In the genomic region with DNA sequence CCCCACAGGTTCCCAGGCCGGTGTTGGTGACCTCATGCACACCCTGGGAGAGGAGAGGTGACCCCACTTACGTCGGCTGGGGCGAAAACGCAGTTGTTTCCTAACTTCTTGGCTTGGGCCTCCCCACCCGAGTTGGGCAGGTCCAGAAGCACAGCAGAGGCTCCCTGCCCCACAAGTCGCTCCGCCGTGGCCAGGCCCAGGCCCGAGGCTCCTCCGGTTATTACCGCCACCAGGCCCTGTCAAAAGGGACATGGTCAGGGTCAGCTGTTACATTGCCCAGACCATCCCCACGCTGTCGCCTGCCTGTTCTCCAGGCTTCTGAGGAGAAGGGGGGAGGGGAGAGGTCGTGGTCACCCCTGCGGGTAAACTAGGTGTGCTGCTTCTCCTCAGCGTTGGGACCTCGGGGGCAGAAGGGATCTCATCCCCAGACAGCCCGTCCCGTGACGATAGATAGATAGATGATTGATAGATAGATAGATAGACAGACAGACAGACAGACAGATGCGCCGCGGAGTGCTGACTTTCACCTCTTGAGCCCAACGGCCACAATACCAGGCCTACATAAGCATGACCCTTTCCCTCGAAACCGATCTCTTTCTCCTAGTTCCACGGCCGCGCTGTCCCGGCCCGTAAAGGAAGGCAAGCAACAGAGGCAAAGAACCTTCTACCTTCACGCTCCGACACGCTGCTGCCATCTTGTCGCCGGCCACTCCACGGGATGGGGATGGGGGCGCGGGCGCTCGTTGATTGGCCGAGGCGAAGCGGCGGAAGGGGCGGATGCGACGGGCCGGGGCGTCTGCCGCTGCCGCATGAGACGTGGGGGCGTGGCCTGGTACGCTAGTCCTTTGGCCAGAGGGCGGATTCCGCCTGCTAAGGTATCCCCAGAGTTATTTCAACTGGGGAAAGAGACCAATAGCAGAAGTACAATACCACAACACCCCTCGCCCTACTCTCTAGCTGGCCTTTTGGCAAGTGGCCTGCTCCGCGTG, we compare ENCODE assay signal across 1 cellular context.
TF ChIP-seq lines count a peak whose summit lies in the region.

HSD17B10 (minus strand) TSS at position 720 of the 989 bp plus-strand sequence; CDS start at position 695, 25 bp downstream.

TF ChIP-seq in K562, 482 proteins besides CTCF, POLR2A, EP300 and RAD21 (continued from another document and continues in another):
- TF ChIP-seq CREB3L1 (IDR thresholded peaks at IDR 0.05; ENCODE audit: borderline replicate concordance, low read depth) (no peak; the same call in 1 of the 2 replicates), GABPA (tag; conservative IDR thresholded peaks at IDR 0.05; ENCODE audit: low read depth) (peak; percentile 71), RBM22 (IDR thresholded peaks at IDR 0.05; ENCODE audit: low read depth, low read length, poor library complexity, severe bottlenecking) (no peak), ZNF311 (CRISPR knock-in tag; IDR thresholded peaks at IDR 0.05) (no peak), GTF2F1 (IDR thresholded peaks at IDR 0.05; ENCODE audit: low read depth, low read length) (no peak), SP1 (CRISPR knock-in tag; IDR thresholded peaks at IDR 0.05) (no peak), GATA2 (CRISPR knock-in tag; IDR thresholded peaks at IDR 0.05) (no peak), MYBL2 (IDR thresholded peaks at IDR 0.05; ENCODE audit: low read depth) (no peak), MYBL2 (CRISPR knock-in tag; IDR thresholded peaks at IDR 0.05; ENCODE audit: borderline replicate concordance) (no peak), PHF20 (IDR thresholded peaks at IDR 0.05; ENCODE audit: partially characterized antibody) (peak; percentile 65), ETV6 (IDR thresholded peaks at IDR 0.05; ENCODE audit: borderline replicate concordance in 1 of 2, low read depth in 2 of 2, low read length in 1 of 2) (no peak), ETV6 (CRISPR knock-in tag; IDR thresholded peaks at IDR 0.05; ENCODE audit: borderline replicate concordance) (no peak), ZNF75A (CRISPR knock-in tag; IDR thresholded peaks at IDR 0.05) (no peak), SLC30A9 (CRISPR knock-in tag; IDR thresholded peaks at IDR 0.05) (no peak), HNRNPK (IDR thresholded peaks at IDR 0.05; ENCODE audit: low read depth, low read length, poor library complexity, severe bottlenecking) (no peak), HMGXB4 (CRISPR knock-in tag; IDR thresholded peaks at IDR 0.05) (no peak), HDAC8 (tag; IDR thresholded peaks at IDR 0.05) (no peak), CREBBP (IDR thresholded peaks at IDR 0.05; ENCODE audit: low read depth, low read length) (no peak), CREM (IDR thresholded peaks at IDR 0.05; ENCODE audit: low read depth) (peak; percentile 53), KAT7 (CRISPR knock-in tag; IDR thresholded peaks at IDR 0.05; ENCODE audit: borderline replicate concordance) (no peak), HDAC6 (IDR thresholded peaks at IDR 0.05; ENCODE audit: low read depth, low read length) (no peak), GABPB1 (CRISPR knock-in tag; IDR thresholded peaks at IDR 0.05) (no peak; the same call in 1 of the 2 replicates), CTBP1 (IDR thresholded peaks at IDR 0.05; ENCODE audit: borderline replicate concordance) (peak; percentile 92), TEAD1 (CRISPR knock-in tag; IDR thresholded peaks at IDR 0.05) (no peak), FOXO4 (CRISPR knock-in tag; IDR thresholded peaks at IDR 0.05) (no peak), CEBPB (tag; IDR thresholded peaks at IDR 0.05) (no peak), ETS2 (tag; IDR thresholded peaks at IDR 0.05; ENCODE audit: borderline replicate concordance, poor library complexity, severe bottlenecking) (no peak), ZNF431 (CRISPR knock-in tag; IDR thresholded peaks at IDR 0.05) (no peak), FOS (IDR thresholded peaks at IDR 0.05; ENCODE audit: extremely low read depth, insufficient read length) (no peak), IFI16 (CRISPR knock-in tag; IDR thresholded peaks at IDR 0.05) (no peak), ZNF583 (CRISPR knock-in tag; IDR thresholded peaks at IDR 0.05) (no peak), EZH2 (IDR thresholded peaks at IDR 0.05; ENCODE audit: borderline replicate concordance, low read depth, low read length) (no peak)
- TF ChIP-seq, protein P1, sequence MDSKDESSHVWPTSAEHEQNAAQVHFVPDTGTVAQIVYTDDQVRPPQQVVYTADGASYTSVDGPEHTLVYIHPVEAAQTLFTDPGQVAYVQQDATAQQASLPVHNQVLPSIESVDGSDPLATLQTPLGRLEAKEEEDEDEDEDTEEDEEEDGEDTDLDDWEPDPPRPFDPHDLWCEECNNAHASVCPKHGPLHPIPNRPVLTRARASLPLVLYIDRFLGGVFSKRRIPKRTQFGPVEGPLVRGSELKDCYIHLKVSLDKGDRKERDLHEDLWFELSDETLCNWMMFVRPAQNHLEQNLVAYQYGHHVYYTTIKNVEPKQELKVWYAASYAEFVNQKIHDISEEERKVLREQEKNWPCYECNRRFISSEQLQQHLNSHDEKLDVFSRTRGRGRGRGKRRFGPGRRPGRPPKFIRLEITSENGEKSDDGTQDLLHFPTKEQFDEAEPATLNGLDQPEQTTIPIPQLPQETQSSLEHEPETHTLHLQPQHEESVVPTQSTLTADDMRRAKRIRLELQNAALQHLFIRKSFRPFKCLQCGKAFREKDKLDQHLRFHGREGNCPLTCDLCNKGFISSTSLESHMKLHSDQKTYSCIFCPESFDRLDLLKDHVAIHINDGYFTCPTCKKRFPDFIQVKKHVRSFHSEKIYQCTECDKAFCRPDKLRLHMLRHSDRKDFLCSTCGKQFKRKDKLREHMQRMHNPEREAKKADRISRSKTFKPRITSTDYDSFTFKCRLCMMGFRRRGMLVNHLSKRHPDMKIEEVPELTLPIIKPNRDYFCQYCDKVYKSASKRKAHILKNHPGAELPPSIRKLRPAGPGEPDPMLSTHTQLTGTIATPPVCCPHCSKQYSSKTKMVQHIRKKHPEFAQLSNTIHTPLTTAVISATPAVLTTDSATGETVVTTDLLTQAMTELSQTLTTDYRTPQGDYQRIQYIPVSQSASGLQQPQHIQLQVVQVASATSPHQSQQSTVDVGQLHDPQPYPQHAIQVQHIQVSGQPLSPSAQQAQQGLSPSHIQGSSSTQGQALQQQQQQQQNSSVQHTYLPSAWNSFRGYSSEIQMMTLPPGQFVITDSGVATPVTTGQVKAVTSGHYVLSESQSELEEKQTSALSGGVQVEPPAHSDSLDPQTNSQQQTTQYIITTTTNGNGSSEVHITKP (IDR thresholded peaks at IDR 0.05; ENCODE audit: partially characterized antibody), result no peak
- TF ChIP-seq, protein P2, sequence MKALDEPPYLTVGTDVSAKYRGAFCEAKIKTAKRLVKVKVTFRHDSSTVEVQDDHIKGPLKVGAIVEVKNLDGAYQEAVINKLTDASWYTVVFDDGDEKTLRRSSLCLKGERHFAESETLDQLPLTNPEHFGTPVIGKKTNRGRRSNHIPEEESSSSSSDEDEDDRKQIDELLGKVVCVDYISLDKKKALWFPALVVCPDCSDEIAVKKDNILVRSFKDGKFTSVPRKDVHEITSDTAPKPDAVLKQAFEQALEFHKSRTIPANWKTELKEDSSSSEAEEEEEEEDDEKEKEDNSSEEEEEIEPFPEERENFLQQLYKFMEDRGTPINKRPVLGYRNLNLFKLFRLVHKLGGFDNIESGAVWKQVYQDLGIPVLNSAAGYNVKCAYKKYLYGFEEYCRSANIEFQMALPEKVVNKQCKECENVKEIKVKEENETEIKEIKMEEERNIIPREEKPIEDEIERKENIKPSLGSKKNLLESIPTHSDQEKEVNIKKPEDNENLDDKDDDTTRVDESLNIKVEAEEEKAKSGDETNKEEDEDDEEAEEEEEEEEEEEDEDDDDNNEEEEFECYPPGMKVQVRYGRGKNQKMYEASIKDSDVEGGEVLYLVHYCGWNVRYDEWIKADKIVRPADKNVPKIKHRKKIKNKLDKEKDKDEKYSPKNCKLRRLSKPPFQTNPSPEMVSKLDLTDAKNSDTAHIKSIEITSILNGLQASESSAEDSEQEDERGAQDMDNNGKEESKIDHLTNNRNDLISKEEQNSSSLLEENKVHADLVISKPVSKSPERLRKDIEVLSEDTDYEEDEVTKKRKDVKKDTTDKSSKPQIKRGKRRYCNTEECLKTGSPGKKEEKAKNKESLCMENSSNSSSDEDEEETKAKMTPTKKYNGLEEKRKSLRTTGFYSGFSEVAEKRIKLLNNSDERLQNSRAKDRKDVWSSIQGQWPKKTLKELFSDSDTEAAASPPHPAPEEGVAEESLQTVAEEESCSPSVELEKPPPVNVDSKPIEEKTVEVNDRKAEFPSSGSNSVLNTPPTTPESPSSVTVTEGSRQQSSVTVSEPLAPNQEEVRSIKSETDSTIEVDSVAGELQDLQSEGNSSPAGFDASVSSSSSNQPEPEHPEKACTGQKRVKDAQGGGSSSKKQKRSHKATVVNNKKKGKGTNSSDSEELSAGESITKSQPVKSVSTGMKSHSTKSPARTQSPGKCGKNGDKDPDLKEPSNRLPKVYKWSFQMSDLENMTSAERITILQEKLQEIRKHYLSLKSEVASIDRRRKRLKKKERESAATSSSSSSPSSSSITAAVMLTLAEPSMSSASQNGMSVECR (CRISPR knock-in tag; IDR thresholded peaks at IDR 0.05), result no peak
- TF ChIP-seq, protein P3, sequence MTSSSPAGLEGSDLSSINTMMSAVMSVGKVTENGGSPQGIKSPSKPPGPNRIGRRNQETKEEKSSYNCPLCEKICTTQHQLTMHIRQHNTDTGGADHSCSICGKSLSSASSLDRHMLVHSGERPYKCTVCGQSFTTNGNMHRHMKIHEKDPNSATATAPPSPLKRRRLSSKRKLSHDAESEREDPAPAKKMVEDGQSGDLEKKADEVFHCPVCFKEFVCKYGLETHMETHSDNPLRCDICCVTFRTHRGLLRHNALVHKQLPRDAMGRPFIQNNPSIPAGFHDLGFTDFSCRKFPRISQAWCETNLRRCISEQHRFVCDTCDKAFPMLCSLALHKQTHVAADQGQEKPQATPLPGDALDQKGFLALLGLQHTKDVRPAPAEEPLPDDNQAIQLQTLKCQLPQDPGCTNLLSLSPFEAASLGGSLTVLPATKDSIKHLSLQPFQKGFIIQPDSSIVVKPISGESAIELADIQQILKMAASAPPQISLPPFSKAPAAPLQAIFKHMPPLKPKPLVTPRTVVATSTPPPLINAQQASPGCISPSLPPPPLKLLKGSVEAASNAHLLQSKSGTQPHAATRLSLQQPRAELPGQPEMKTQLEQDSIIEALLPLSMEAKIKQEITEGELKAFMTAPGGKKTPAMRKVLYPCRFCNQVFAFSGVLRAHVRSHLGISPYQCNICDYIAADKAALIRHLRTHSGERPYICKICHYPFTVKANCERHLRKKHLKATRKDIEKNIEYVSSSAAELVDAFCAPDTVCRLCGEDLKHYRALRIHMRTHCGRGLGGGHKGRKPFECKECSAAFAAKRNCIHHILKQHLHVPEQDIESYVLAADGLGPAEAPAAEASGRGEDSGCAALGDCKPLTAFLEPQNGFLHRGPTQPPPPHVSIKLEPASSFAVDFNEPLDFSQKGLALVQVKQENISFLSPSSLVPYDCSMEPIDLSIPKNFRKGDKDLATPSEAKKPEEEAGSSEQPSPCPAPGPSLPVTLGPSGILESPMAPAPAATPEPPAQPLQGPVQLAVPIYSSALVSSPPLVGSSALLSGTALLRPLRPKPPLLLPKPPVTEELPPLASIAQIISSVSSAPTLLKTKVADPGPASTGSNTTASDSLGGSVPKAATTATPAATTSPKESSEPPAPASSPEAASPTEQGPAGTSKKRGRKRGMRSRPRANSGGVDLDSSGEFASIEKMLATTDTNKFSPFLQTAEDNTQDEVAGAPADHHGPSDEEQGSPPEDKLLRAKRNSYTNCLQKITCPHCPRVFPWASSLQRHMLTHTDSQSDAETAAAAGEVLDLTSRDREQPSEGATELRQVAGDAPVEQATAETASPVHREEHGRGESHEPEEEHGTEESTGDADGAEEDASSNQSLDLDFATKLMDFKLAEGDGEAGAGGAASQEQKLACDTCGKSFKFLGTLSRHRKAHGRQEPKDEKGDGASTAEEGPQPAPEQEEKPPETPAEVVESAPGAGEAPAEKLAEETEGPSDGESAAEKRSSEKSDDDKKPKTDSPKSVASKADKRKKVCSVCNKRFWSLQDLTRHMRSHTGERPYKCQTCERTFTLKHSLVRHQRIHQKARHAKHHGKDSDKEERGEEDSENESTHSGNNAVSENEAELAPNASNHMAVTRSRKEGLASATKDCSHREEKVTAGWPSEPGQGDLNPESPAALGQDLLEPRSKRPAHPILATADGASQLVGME (CRISPR knock-in tag; IDR thresholded peaks at IDR 0.05), result no peak
